ENCODE assay signal across 32 cellular contexts in genomic region chr4:1221155-1221870, GRCh38. TPM values are rescaled to one million over a fixed set of nuclear protein-coding genes. Genes with fewer than 3 reads are reported as not detected.
A peak's percentile ranks its signal among the peaks of the same experiment; 100 is the strongest.
DNase-seq lines count a peak whose midpoint lies in the region; ATAC-seq and TF ChIP-seq lines count a peak whose summit lies in the region.
"Had no signal": no experiment of that assay in that cellular context is flagged by ENCODE, and none has a peak within 500 bp of the region (broad histone marks: within the 10 kb centered on the region; RNA-seq: fewer than 3 reads in every experiment).

No MANE protein-coding gene starts in this region.

- CTCF ChIA-PET in RWPE1 (lab: Yijun Ruan, JAX), result no interaction called here

- intact Hi-C loops in esophagus squamous epithelium (cut with DNase I) (no loop called here), thyroid gland (cut with DNase I) (no loop called here)

- peaks cover 2% of the 10 kb centered on the region for H3K9me3 Mint-ChIP-seq in activated naive CD8-positive, alpha-beta T cell treated with anti-CD3 and anti-CD28 coated beads for 36 hours
- no peaks in the 10 kb centered on the region for H3K9me3 Mint-ChIP-seq in activated naive CD8-positive, alpha-beta T cell treated with anti-CD3 and anti-CD28 coated beads, Interleukin-2, amount 50 U/mL, for 24 hours
- H3K9me3 Mint-ChIP-seq: T-helper 2 cell treated with Interferon-gamma antibody and Interleukin-4, amounts not matched to agents 5 μg/mL and 100 μg/mL, for 36 hours; type B pancreatic cell; WTC11 had no signal

- H3K9me3 ChIP-seq in esophagus squamous epithelium (no peaks in the 10 kb centered on the region), thyroid gland (no peaks in the 10 kb centered on the region), gastroesophageal sphincter (no peaks in the 10 kb centered on the region)
- H3K9me3 ChIP-seq: lower lobe of right lung, stomach had no signal

- H3K36me3 ChIP-seq in esophagus squamous epithelium, result peaks cover 23 to 68% (median 28%) of the 10 kb centered on the region in 3 donors
- H3K36me3 ChIP-seq in thyroid gland, result peaks cover 22 to 38% of the 10 kb centered on the region in 2 donors
- H3K36me3 ChIP-seq in gastroesophageal sphincter, result peaks cover 0 to 74% of the 10 kb centered on the region in 2 donors

- peaks cover 52% of the 10 kb centered on the region for H3K36me3 Mint-ChIP-seq in activated naive CD8-positive, alpha-beta T cell treated with anti-CD3 and anti-CD28 coated beads for 36 hours
- peaks cover 43% of the 10 kb centered on the region for H3K36me3 Mint-ChIP-seq in activated naive CD8-positive, alpha-beta T cell treated with anti-CD3 and anti-CD28 coated beads, Interleukin-2, amount 50 U/mL, for 24 hours (ENCODE audit: low read depth)

- H3K4me3 ChIP-seq in esophagus squamous epithelium (no peak overlapping the region), thyroid gland (replicated peaks in 1 of 3) (no peak overlapping the region), gastroesophageal sphincter (no peak overlapping the region)
- H3K4me3 ChIP-seq: dorsolateral prefrontal cortex, hepatocyte, K562, lower lobe of right lung, SK-N-MC, stomach had no signal

- H3K27ac ChIP-seq in RWPE1 (peak overlapping the region; percentile 31), esophagus squamous epithelium (peak overlapping the region; percentile 21 to 83 (median 66)), thyroid gland (peak overlapping the region in 1 of 3 donors; percentile 39), gastroesophageal sphincter (no peak overlapping the region)
- H3K27ac ChIP-seq: dorsolateral prefrontal cortex, epithelial cell of prostate, hepatocyte, lower lobe of right lung, SK-N-MC, stomach had no signal

- no peak overlapping the region for H3K4me3 Mint-ChIP-seq in activated naive CD8-positive, alpha-beta T cell treated with anti-CD3 and anti-CD28 coated beads for 36 hours
- H3K4me3 Mint-ChIP-seq in activated naive CD8-positive, alpha-beta T cell treated with anti-CD3 and anti-CD28 coated beads, Interleukin-2, amount 50 U/mL, for 24 hours, result no peak overlapping the region
- H3K4me3 Mint-ChIP-seq: T-helper 2 cell treated with Interferon-gamma antibody and Interleukin-4, amounts not matched to agents 5 μg/mL and 100 μg/mL, for 36 hours; type B pancreatic cell; WTC11 had no signal

- no peak for ATAC-seq in activated naive CD8-positive, alpha-beta T cell treated with anti-CD3 and anti-CD28 coated beads, Interleukin-2, amount 50 U/mL, for 24 hours
- no peak for ATAC-seq in HG03342 (IDR thresholded peaks at IDR 0.05; ENCODE audit: unreplicated experiment)
- ATAC-seq in GM19463 (IDR thresholded peaks at IDR 0.05; ENCODE audit: unreplicated experiment), result no peak
- ATAC-seq in gastroesophageal sphincter, result no peak
- ATAC-seq: K562, WTC11 had no signal

- TF ChIP-seq POLR2A in esophagus squamous epithelium (IDR thresholded peaks at IDR 0.05) (no peak), thyroid gland (IDR thresholded peaks at IDR 0.05) (no peak), gastroesophageal sphincter (IDR thresholded peaks at IDR 0.05) (no peak)

- DNase-seq in activated naive CD8-positive, alpha-beta T cell treated with anti-CD3 and anti-CD28 coated beads for 36 hours, result no peak
- no peak for DNase-seq in activated naive CD8-positive, alpha-beta T cell treated with anti-CD3 and anti-CD28 coated beads, Interleukin-2, amount 50 U/mL, for 24 hours
- DNase-seq in RWPE1 (ENCODE audit: low spot score) (no peak), esophagus squamous epithelium (lab: John Stamatoyannopoulos, UW) (no peak), thyroid gland (peak; percentile 65 to 72)
- DNase-seq: activated naive CD4-positive, alpha-beta T cell treated with Interleukin-2 at 50 U/mL for 16 hours; activated T-cell treated with anti-CD3 and anti-CD28 coated beads, Interleukin-2, amount 50 U/mL, for 1 hour; aorta; dorsolateral prefrontal cortex; foreskin fibroblast; GOT3; islet precursor cell; lower lobe of right lung; MM.1S; NCI-H1436; NCI-H510A treated with DMSO at 0.1 percent for 48 hours; occipital lobe; retina; RPMI8226; stimulated activated CD4-positive, alpha-beta T cell treated with anti-CD3 and anti-CD28 coated beads, Interleukin-12 subunit alpha, Interleukin-12 subunit beta, amount 100 ng/mL, for 4 hours; stimulated activated CD4-positive, alpha-beta T cell treated with anti-CD3 and anti-CD28 coated beads, Interleukin-4, amount 100 ng/mL, for 4 hours; stomach had no signal

- H3K4me1 ChIP-seq in esophagus squamous epithelium (peaks cover 39 to 91% (median 70%) of the 10 kb centered on the region in 3 donors), thyroid gland (peaks cover 15 to 17% of the 10 kb centered on the region in 2 donors), gastroesophageal sphincter (peaks cover 0 to 41% (median 2%) of the 10 kb centered on the region in 3 donors)

- H3K27me3 Mint-ChIP-seq in activated naive CD8-positive, alpha-beta T cell treated with anti-CD3 and anti-CD28 coated beads for 36 hours, result no peaks in the 10 kb centered on the region
- H3K27me3 Mint-ChIP-seq in activated naive CD8-positive, alpha-beta T cell treated with anti-CD3 and anti-CD28 coated beads, Interleukin-2, amount 50 U/mL, for 24 hours, result no peaks in the 10 kb centered on the region
- H3K27me3 Mint-ChIP-seq: type B pancreatic cell had no signal

- H3K27me3 ChIP-seq in esophagus squamous epithelium (no peaks in the 10 kb centered on the region), thyroid gland (no peaks in the 10 kb centered on the region), gastroesophageal sphincter (no peaks in the 10 kb centered on the region)
- H3K27me3 ChIP-seq: dorsolateral prefrontal cortex, hepatocyte, stomach had no signal

- H3K27ac Mint-ChIP-seq in activated naive CD8-positive, alpha-beta T cell treated with anti-CD3 and anti-CD28 coated beads for 36 hours, result peak overlapping the region; percentile 60
- H3K27ac Mint-ChIP-seq in activated naive CD8-positive, alpha-beta T cell treated with anti-CD3 and anti-CD28 coated beads, Interleukin-2, amount 50 U/mL, for 24 hours, result no peak overlapping the region
- H3K27ac Mint-ChIP-seq: T-helper 2 cell treated with Interferon-gamma antibody and Interleukin-4, amounts not matched to agents 5 μg/mL and 100 μg/mL, for 36 hours; type B pancreatic cell; WTC11 had no signal

- WGBS in esophagus squamous epithelium, 2 donors, result 45 to 73% methylated on average over 18 to 32 of the region's 33 CpGs
- 63 to 77% methylated on average over 33 of the region's 33 CpGs for WGBS in thyroid gland, 2 donors
- 88 to 89% methylated on average over 21 to 29 of the region's 33 CpGs for WGBS in gastroesophageal sphincter (ENCODE audit: low coverage in 1 of 2), 2 donors

- TF ChIP-seq CTCF in RWPE1 (conservative IDR thresholded peaks at IDR 0.05; ENCODE audit: low read depth), result no peak
- TF ChIP-seq CTCF in esophagus squamous epithelium (IDR thresholded peaks at IDR 0.05), result peak in 1 of 6 experiments; percentile 17
- peak in 3 of 6 experiments; percentile 8 to 33 (median 22) for TF ChIP-seq CTCF in thyroid gland (IDR thresholded peaks at IDR 0.05)
- TF ChIP-seq CTCF in gastroesophageal sphincter (IDR thresholded peaks at IDR 0.05), result no peak

- POLR2A ChIA-PET in RWPE1 (lab: Yijun Ruan, JAX; ENCODE audit: low non-redundant PET), result no interaction called here

- TF ChIP-seq EP300 in gastroesophageal sphincter (IDR thresholded peaks at IDR 0.05), result no peak

- H3K4me1 Mint-ChIP-seq in activated naive CD8-positive, alpha-beta T cell treated with anti-CD3 and anti-CD28 coated beads for 36 hours, result peaks cover 26% of the 10 kb centered on the region
- H3K4me1 Mint-ChIP-seq in activated naive CD8-positive, alpha-beta T cell treated with anti-CD3 and anti-CD28 coated beads, Interleukin-2, amount 50 U/mL, for 24 hours, result peaks cover 41% of the 10 kb centered on the region
- H3K4me1 Mint-ChIP-seq: WTC11 had no signal

RNA-seq across cellular contexts. Expression of gene CTBP1, which starts 27.6 kb away (rescaled TPM):
- total RNA-seq in activated naive CD8-positive, alpha-beta T cell treated with anti-CD3 and anti-CD28 coated beads for 36 hours, result 100 to 1,000 TPM; 135 to 141 TPM
- total RNA-seq in esophagus squamous epithelium (100 to 1,000 TPM in 3 of 4 donors, 10 to 100 TPM in 1; 72.2 to 121 (median 113) TPM), thyroid gland (100 to 1,000 TPM; 102 to 226 (median 177) TPM), gastroesophageal sphincter (100 to 1,000 TPM; 126 to 271 (median 164) TPM)

RNA-seq across cellular contexts. Expression of gene SPON2, which starts 48.9 kb away (rescaled TPM):
- 1 to 10 TPM; 6.5 to 6.8 TPM for total RNA-seq in activated naive CD8-positive, alpha-beta T cell treated with anti-CD3 and anti-CD28 coated beads for 36 hours
- total RNA-seq in esophagus squamous epithelium, result 10 to 100 TPM; 14.5 to 53.4 (median 21.3) TPM
- total RNA-seq in thyroid gland, result 10 to 100 TPM in 2 of 4 donors, 1 to 10 TPM in 2; 2.4 to 14.1 (median 6.6) TPM
- 10 to 100 TPM; 16.3 to 72.5 (median 55.0) TPM for total RNA-seq in gastroesophageal sphincter

Comparison
In these comparisons a context has a peak if more than half of its experiments do, and no peak if none do; other contexts are left out.
1. DNase-seq: peak in thyroid gland (2 of 2); none in activated naive CD8-positive, alpha-beta T cell treated with anti-CD3 and anti-CD28 coated beads for 36 hours (single experiment), activated naive CD8-positive, alpha-beta T cell treated with anti-CD3 and anti-CD28 coated beads, Interleukin-2, amount 50 U/mL, for 24 hours (single experiment), RWPE1 (single experiment) and esophagus squamous epithelium (single experiment).
2. H3K27ac ChIP-seq: peak in RWPE1 (single experiment) and esophagus squamous epithelium (4 of 4); none in gastroesophageal sphincter (0 of 4).